Comparison of ENCODE assay signal across 8 cellular contexts in the genomic region with DNA sequence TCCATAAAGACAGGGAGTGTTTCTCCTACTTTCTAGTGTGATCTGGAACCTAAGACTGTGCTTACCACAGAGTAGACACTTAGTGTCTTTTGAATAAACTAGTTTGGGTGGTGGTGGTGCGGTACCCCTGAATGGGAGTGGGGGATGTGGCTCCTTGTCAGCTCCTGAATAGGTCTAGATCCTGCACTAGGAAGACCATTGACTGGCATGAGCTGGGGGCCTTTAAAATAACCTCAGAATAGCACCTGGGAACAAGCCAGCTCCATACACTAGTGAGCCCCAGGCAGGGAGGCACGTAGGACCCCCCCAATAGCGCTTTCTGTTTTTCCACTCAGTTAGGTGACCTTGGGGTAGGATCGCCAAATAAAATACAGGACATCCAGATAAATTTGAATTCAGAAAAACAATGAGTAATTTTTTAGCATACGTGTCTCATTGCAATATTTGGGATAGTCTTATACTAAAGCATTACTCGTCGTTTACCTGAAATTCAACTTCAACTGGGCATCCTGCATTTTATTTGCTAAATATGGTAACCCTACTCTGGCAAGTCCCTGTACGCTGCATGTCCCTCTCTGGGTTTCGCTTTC. TPM values are rescaled to one million over a fixed set of nuclear protein-coding genes. Genes with fewer than 3 reads are reported as not detected.
DNase-seq lines count a peak whose midpoint lies in the region; ATAC-seq and TF ChIP-seq lines count a peak whose summit lies in the region.

No MANE protein-coding gene starts in this region.

- ATAC-seq in HG03342 (IDR thresholded peaks at IDR 0.05; ENCODE audit: unreplicated experiment) = no peak

- peaks cover 14% of the 10 kb centered on the region for H3K36me3 Mint-ChIP-seq in nephron progenitor cell (ENCODE audit: low read depth)

- peak overlapping the region; percentile 92 for H3K4me3 Mint-ChIP-seq in nephron progenitor cell

- H3K9ac ChIP-seq in duodenal mucosa (ENCODE audit: low read depth in 1 of 2, low read length in 2 of 2) = peak overlapping the region; percentile 81 to 88

- H3K4me1 Mint-ChIP-seq in nephron progenitor cell = peaks cover 25% of the 10 kb centered on the region

- H3K36me3 ChIP-seq in BE2C (no peaks in the 10 kb centered on the region), MG63 (no peaks in the 10 kb centered on the region), duodenal mucosa (ENCODE audit: control insufficient read depth in 1 of 2, insufficient read depth in 2 of 2, low read length in 2 of 2) (no peaks in the 10 kb centered on the region)

- peaks cover 18% of the 10 kb centered on the region for H3K27me3 Mint-ChIP-seq in nephron progenitor cell (ENCODE audit: low read depth, poor library complexity)

- H3K4me3 ChIP-seq in BE2C (ENCODE audit: low read depth, low read length) = peak overlapping the region; percentile 95
- peak overlapping the region; percentile 82 for H3K4me3 ChIP-seq in MG63
- peak overlapping the region; percentile 96 for H3K4me3 ChIP-seq in duodenal mucosa (ENCODE audit: low read depth in 1 of 2, low read length in 2 of 2)

- H3K9me3 Mint-ChIP-seq in nephron progenitor cell = peaks cover 13% of the 10 kb centered on the region

- DNase-seq in BE2C = no peak
- no peak for DNase-seq in MG63
- DNase-seq in nephron progenitor cell = no peak
- DNase-seq in NCI-H774 (lab: John Stamatoyannopoulos, UW) = no peak
- no peak for DNase-seq in NCI-H146 (lab: John Stamatoyannopoulos, UW)
- no peak for DNase-seq in DMS79 treated with DMSO at 0.1 percent for 48 hours (lab: John Stamatoyannopoulos, UW)

- no peaks in the 10 kb centered on the region for H3K9me3 ChIP-seq in BE2C
- no peaks in the 10 kb centered on the region for H3K9me3 ChIP-seq in MG63
- H3K9me3 ChIP-seq in duodenal mucosa (ENCODE audit: control insufficient read depth in 1 of 2, low read length in 2 of 2) = no peaks in the 10 kb centered on the region

- peak overlapping the region; percentile 73 for H3K27ac ChIP-seq in duodenal mucosa (ENCODE audit: low read depth, low read length)

- TF ChIP-seq CTCF in BE2C (IDR thresholded peaks at IDR 0.05; ENCODE audit: low read depth, low read length) (no peak), nephron progenitor cell (IDR thresholded peaks at IDR 0.05) (no peak)

- H3K4me1 ChIP-seq in BE2C (no peaks in the 10 kb centered on the region), duodenal mucosa (ENCODE audit: control insufficient read depth in 1 of 2, insufficient read depth in 2 of 2, low read length in 2 of 2) (peaks cover 7 to 28% of the 10 kb centered on the region in 2 donors)

- H3K27ac Mint-ChIP-seq in nephron progenitor cell = peak overlapping the region; percentile 83

- H3K27me3 ChIP-seq in BE2C (no peaks in the 10 kb centered on the region), MG63 (no peaks in the 10 kb centered on the region), duodenal mucosa (ENCODE audit: control insufficient read depth in 1 of 2, insufficient read depth in 2 of 2, low read length in 2 of 2) (no peaks in the 10 kb centered on the region)

RNA-seq across cellular contexts. Expression of a gene that starts 45.6 kb away (rescaled TPM):
- polyA plus RNA-seq in BE2C (2012; ENCODE audit: insufficient read depth, insufficient read length, low read depth) = not detected
- 2.3 and 3.6 TPM in 2 replicates for total RNA-seq in MG63 (2014; rRNA removed; shearing (Covaris generic); ENCODE audit: low replicate concordance)

RNA-seq across cellular contexts. Expression of a gene that starts 55.3 kb away (rescaled TPM):
- polyA plus RNA-seq in BE2C (2012; ENCODE audit: insufficient read depth, insufficient read length, low read depth) = 13.3 TPM
- total RNA-seq in MG63 (2014; rRNA removed; shearing (Covaris generic); ENCODE audit: low replicate concordance) = 0.82 and 3.2 TPM in 2 replicates
